Comparison of ENCODE assay signal across 8 cellular contexts in genomic region chr12:75390899-75391538, GRCh38. TPM values are rescaled to one million over a fixed set of nuclear protein-coding genes. Genes with fewer than 3 reads are reported as not detected.
DNase-seq lines count a peak whose midpoint lies in the region; ATAC-seq and TF ChIP-seq lines count a peak whose summit lies in the region.

Gene GLIPR1L2 (plus strand): TSS chr12:75391089. CDS start chr12:75391117, 28 bp downstream.

- ATAC-seq in GM18873 (IDR thresholded peaks at IDR 0.05; ENCODE audit: low FRiP score, unreplicated experiment) (peak; percentile 97), HG03139 (IDR thresholded peaks at IDR 0.05; ENCODE audit: unreplicated experiment) (peak; percentile 96)
- peak; percentile 93 to 94 for ATAC-seq in activated CD4-positive, CD25-positive, alpha-beta regulatory T cell treated with anti-CD3 and anti-CD28 coated beads, Interleukin-2, amount 50 U/mL, for 24 hours

- POLR2A ChIA-PET in AG04450 (lab: Yijun Ruan, JAX) = interaction anchor here (0.6 to 1.4 kb wide), 6 partner anchors 42 to 117 kb away, joined by 3 to 14 read pairs (median 3); partner anchors contain the start of gene GLIPR1

- DNase-seq in AG04450 (ENCODE audit: low read depth, low spot score) (peak; percentile 92), NCI-H2227 (lab: John Stamatoyannopoulos, UW; ENCODE audit: unreplicated experiment) (peak; percentile 99), cerebellar cortex (ENCODE audit: low spot score) (peak; percentile 98), islet precursor cell (peak; percentile 100)
- peak; percentile 86 for DNase-seq in stimulated activated CD4-positive, alpha-beta T cell treated with anti-CD3 and anti-CD28 coated beads, Interleukin-12 subunit alpha, Interleukin-12 subunit beta, amount 100 ng/mL, for 4 hours

- no peaks in the 10 kb centered on the region for H3K27me3 ChIP-seq in AG04450 (ENCODE audit: control insufficient read depth, insufficient read depth, low read length)

- peak; percentile 89 for TF ChIP-seq CTCF in AG04450 (IDR thresholded peaks at IDR 0.05; ENCODE audit: low read depth, low read length)

- CTCF ChIA-PET in AG04450 (lab: Charles Lee) = interaction anchor here (0.5 to 2.4 kb wide), 55 partner anchors 8 to 1381 kb away, joined by 3 to 45 read pairs (median 5); partner anchors contain the start of genes CAPS2, GLIPR1 and GLIPR1L1

- H3K9me3 ChIP-seq in AG04450 (ENCODE audit: control insufficient read depth, insufficient read depth, low read length) = no peaks in the 10 kb centered on the region

- peak within 1 kb of the TSS; percentile 84 for H3K27ac ChIP-seq in AG04450 (ENCODE audit: low read depth, low read length)

- peak within 1 kb of the TSS; percentile 62 for H3K4me3 ChIP-seq in AG04450 (ENCODE audit: low read depth, low read length)

RNA-seq across cellular contexts. Expression of gene GLIPR1L2, which starts in this region (rescaled TPM):
- 0.21 and 0.27 TPM in 2 replicates for polyA plus RNA-seq in AG04450 (2011; rRNA removed)
- polyA minus RNA-seq in AG04450 (2011; rRNA and poly(A)+ RNA removed) = 0.14 TPM in 1 of 2 replicates, not detected in the other

Comparison
In these comparisons a context has a peak if more than half of its experiments do, and no peak if none do; other contexts are left out.
1. Peak in every context shown above with its lines: DNase-seq, ATAC-seq, H3K4me3 ChIP-seq and H3K27ac ChIP-seq.
2. Peak in DNase-seq, H3K4me3 ChIP-seq and H3K27ac ChIP-seq in AG04450; RNA of the gene not detected or under 1 TPM.